Comparison of ENCODE assay signal across 17 cellular contexts in genomic region chr12:20596036-20596435, GRCh38.
"Had no signal": no experiment of that assay in that cellular context is flagged by ENCODE, and none has a peak within 500 bp of the region (broad histone marks: within the 10 kb centered on the region; RNA-seq: fewer than 3 reads in every experiment).

No MANE protein-coding gene starts in this region.

- ATAC-seq: activated CD8-positive, alpha-beta T cell treated with anti-CD3 and anti-CD28 coated beads, Interleukin-2, amount 10 ng/mL, durations not matched to agents 7 days and 5 days; activated naive CD4-positive, alpha-beta T cell treated with anti-CD3 and anti-CD28 coated beads, Interleukin-2, amount 50 U/mL, for 72 hours; natural killer cell; stimulated activated naive CD8-positive, alpha-beta T cell treated with anti-CD3 and anti-CD28 coated beads, Interleukin-15, Interleukin-2, amounts not matched to agents 100 U/mL and 50 U/mL, for 24 hours had no signal

- FAIRE-seq: frontal cortex had no signal

- H3K9me3 ChIP-seq: neutrophil, transverse colon had no signal

- H3K36me3 ChIP-seq: neutrophil, transverse colon had no signal

- DNase-seq: activated CD4-positive, alpha-beta T cell treated with anti-CD3 and anti-CD28 coated beads, Interleukin-2, amount 10 ng/mL, durations not matched to agents 24 days and 14 days; activated CD4-positive, CD25-positive, alpha-beta regulatory T cell; activated CD8-positive, alpha-beta memory T cell treated with anti-CD3 and anti-CD28 coated beads, Interleukin-2, amount 50 U/mL, for 4 hours; activated CD8-positive, alpha-beta T cell treated with anti-CD3 and anti-CD28 coated beads, Interleukin-2, amount 10 ng/mL, durations not matched to agents 7 days and 5 days; activated gamma-delta T cell; activated T-cell treated with anti-CD3 and anti-CD28 coated beads, Interleukin-2, amount 50 U/mL, for 48 hours; amniotic stem cell; head of caudate nucleus; mesendoderm; natural killer cell; stimulated activated naive CD8-positive, alpha-beta T cell treated with anti-CD3 and anti-CD28 coated beads, Interleukin-15, Interleukin-2, amounts not matched to agents 100 U/mL and 50 U/mL, for 24 hours; transverse colon had no signal

- H3K27ac ChIP-seq: coronary artery, neutrophil, skin epidermis, transverse colon had no signal

- H3K4me3 ChIP-seq: coronary artery, skin epidermis, transverse colon had no signal

- H3K27me3 ChIP-seq: neutrophil, transverse colon had no signal
